In genomic region chrX:94252204-94252603, GRCh38 we compare ENCODE assay signal across 23 cellular contexts.
"Had no signal": no experiment of that assay in that cellular context is flagged by ENCODE, and none has a peak within 500 bp of the region (broad histone marks: within the 10 kb centered on the region; RNA-seq: fewer than 3 reads in every experiment).

No MANE protein-coding gene starts in this region.

- FAIRE-seq: islet of Langerhans, keratinocyte had no signal

- H3K27me3 ChIP-seq: esophagus squamous epithelium, gastrocnemius medialis, heart right ventricle, left lung had no signal

- H3K27ac ChIP-seq: coronary artery, dorsolateral prefrontal cortex, epithelial cell of prostate, esophagus squamous epithelium, gastrocnemius medialis, heart right ventricle, left lung, lower lobe of right lung had no signal

- H3K9me3 ChIP-seq: esophagus squamous epithelium, gastrocnemius medialis, heart right ventricle, left lung, lower lobe of right lung, mucosa of descending colon had no signal

- H3K4me3 ChIP-seq: coronary artery, dorsolateral prefrontal cortex, esophagus squamous epithelium, gastrocnemius medialis, heart right ventricle, left lung, lower lobe of right lung, mucosa of descending colon had no signal

- H3K36me3 ChIP-seq: esophagus squamous epithelium, gastrocnemius medialis, heart right ventricle, left lung, lower lobe of right lung had no signal

- DNase-seq: dermis blood vessel endothelial cell; dorsolateral prefrontal cortex; effector CD4-positive, alpha-beta T cell; effector memory CD4-positive, alpha-beta T cell; erythroblast; esophagus squamous epithelium; foreskin fibroblast; foreskin melanocyte; gastrocnemius medialis; glutamatergic neuron; head of caudate nucleus; heart right ventricle; hippocampal formation; left cardiac atrium; left lung; left ventricle myocardium superior; lower lobe of right lung; mesenchymal stem cell; mucosa of descending colon had no signal

- H3K4me1 ChIP-seq: esophagus squamous epithelium, gastrocnemius medialis, heart right ventricle, left lung, lower lobe of right lung had no signal
